ENCODE assay signal across 8 cellular contexts in the genomic region with DNA sequence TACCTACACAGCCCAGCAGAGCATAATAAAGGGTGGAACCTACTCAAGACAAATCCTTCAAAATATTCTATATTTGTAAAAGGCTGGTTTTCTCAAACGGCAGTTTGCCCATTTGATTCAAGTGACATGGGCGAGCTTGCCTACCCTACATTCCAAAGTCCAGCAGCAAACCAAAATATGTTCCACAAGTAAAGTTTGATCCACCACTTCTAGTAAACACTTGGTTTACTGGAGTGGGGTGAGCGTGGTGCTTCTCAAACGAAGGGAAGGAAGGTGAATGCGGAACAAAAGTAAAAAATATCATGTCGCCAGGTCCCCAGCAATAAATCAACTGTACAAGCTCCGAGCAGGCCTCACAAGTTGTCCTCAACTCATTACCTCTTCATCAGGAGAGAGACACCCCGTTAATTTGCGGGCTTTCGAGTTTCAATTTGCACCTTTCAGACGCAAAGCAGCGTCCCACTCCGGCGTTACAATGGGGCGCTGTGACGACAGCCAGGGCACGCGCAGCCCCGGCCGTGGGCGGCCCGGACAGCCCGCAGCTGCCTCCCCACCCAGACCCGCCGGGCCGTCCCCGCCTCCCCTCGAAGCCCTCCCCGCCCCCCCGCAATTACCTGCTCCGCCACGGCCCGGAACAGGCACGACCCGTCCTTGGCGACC. TPM values are rescaled to one million over a fixed set of nuclear protein-coding genes. Genes with fewer than 3 reads are reported as not detected.
A peak's percentile ranks its signal among the peaks of the same experiment; 100 is the strongest.
DNase-seq lines count a peak whose midpoint lies in the region.

No MANE protein-coding gene starts in this region.

- H3K4me3 ChIP-seq in GM08714 (ENCODE audit: low read length) = peak overlapping the region; percentile 100
- peak overlapping the region; percentile 87 for H3K4me3 ChIP-seq in GM23248

- H3K9ac ChIP-seq in GM23248 = peak overlapping the region; percentile 91

- peak overlapping the region; percentile 74 for H2AFZ ChIP-seq in GM23248

- H3K27me3 ChIP-seq in GM23248 (replicated peaks; ENCODE audit: insufficient read depth) = no peaks in the 10 kb centered on the region
- H3K27me3 ChIP-seq in layer of hippocampus (ENCODE audit: control insufficient read depth, insufficient read depth, low read length) = no peaks in the 10 kb centered on the region

- H3K27ac ChIP-seq in GM23248 (peak overlapping the region; percentile 89), layer of hippocampus (ENCODE audit: low read depth, low read length) (peak overlapping the region; percentile 87)

- peak overlapping the region; percentile 98 for H3K4me2 ChIP-seq in GM23248 (ENCODE audit: unreplicated experiment)

- peak; percentile 85 for DNase-seq in GM23248
- peak; percentile 57 for DNase-seq in LHCN-M2 (ENCODE audit: low read depth)
- peak; percentile 62 for DNase-seq in activated CD4-positive, alpha-beta T cell treated with anti-CD3 and anti-CD28 coated beads for 1 hour
- DNase-seq in cerebellar cortex (ENCODE audit: low spot score) = peak; percentile 41
- peak; percentile 80 for DNase-seq in stimulated activated CD4-positive, alpha-beta T cell treated with anti-CD3 and anti-CD28 coated beads, Interleukin-1b, Interleukin-23, amount 100 ng/mL, for 48 hours
- no peak for DNase-seq in SHP77 treated with DMSO at 0.1 percent for 48 hours (lab: John Stamatoyannopoulos, UW)

- 1 to 2% methylated on average over 20 to 26 of the region's 36 CpGs for WGBS in GM23248 (ENCODE audit: low coverage in 1 of 2, low lambda C conversion rate in 2 of 2, missing lambda C conversion rate in 2 of 2), 2 experiments

- no peaks in the 10 kb centered on the region for H3K36me3 ChIP-seq in GM23248 (ENCODE audit: low read depth)

- H3K4me1 ChIP-seq in GM23248 (ENCODE audit: insufficient read depth) = peaks cover 20% of the 10 kb centered on the region

- no peaks in the 10 kb centered on the region for H3K9me3 ChIP-seq in GM23248 (ENCODE audit: low read depth)

- no peaks in the 10 kb centered on the region for H3K9me2 ChIP-seq in GM23248 (ENCODE audit: insufficient read depth)

- H4K20me1 ChIP-seq in GM23248 (ENCODE audit: insufficient read depth) = 0 out of 2 replicates have a peak, but pooled peaks cover 4% of the 10 kb centered on the region

- H3K79me2 ChIP-seq in GM23248 (ENCODE audit: insufficient read depth) = peaks cover 52% of the 10 kb centered on the region

- H3F3A ChIP-seq in GM23248 (ENCODE audit: insufficient read depth) = peaks cover 30% of the 10 kb centered on the region

- in situ Hi-C loops in GM23248 (cut with MboI) = no loop called here

RNA-seq across cellular contexts. Expression of a gene that starts 1.1 kb away (rescaled TPM):
- 16.1 and 28.2 TPM in 2 replicates for total RNA-seq in GM23248 (2014; rRNA removed; shearing (Covaris generic))
- 11.6 and 15.7 TPM in 2 replicates for polyA plus RNA-seq in GM23248 (2016; fragmentation: Nextera tagmentation; extraction: Ambion mirVana)
- 19.2 and 31.7 TPM in 2 replicates for total RNA-seq in LHCN-M2 (2014; rRNA removed)
- 7.0 TPM for polyA plus RNA-seq in LHCN-M2 (2012)
